Comparison of ENCODE assay signal across 8 cellular contexts in the genomic region with DNA sequence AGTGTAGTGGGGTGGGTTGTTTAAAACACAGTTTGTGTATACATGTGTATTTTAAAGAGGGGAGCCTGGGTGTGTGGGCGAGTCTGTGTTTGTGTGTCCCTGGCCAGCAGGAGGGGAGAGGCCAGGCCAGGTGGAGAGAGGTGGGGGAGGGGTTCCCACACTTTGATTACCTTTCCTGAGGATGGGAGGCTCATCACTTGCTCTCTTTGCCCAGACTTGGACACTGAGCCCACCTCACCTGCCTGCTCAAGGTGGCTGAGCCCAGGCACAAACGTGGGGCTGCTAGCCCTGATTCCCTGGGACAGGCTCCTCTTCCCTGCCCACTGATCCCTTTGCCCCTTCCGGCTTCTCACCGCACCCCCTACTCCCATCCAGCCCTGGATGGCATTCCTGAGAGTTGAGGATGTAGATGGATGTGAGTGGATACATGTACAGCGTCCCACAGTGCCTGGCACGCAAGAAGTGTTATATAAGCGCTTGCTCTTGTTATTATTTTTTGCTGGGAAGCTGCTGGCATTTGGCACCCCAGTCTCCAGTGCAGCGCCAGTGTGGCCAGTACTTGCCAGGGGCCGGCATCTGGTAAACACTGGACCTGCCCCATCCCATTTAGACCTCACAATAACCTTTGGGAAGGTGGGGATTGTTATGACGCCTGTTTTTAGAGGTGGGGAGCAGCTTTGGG. TPM values are rescaled to one million over a fixed set of nuclear protein-coding genes. Genes with fewer than 3 reads are reported as not detected.
DNase-seq lines count a peak whose midpoint lies in the region.

No MANE protein-coding gene starts in this region.

- peak overlapping the region; percentile 82; the same call in 1 of the 2 replicates for H3K9ac ChIP-seq in iPS-20b (ENCODE audit: low read depth, low read length)
- peak overlapping the region; percentile 91 to 100 for H3K9ac ChIP-seq in stomach smooth muscle (ENCODE audit: low read length in 2 of 2)

- intact Hi-C loops in activated CD4-positive, alpha-beta T cell treated with anti-CD3 and anti-CD28 coated beads, Interleukin-2, amount 10 ng/mL, durations not matched to agents 24 days and 14 days (cut with micrococcal nuclease), result loop anchor here (5.0 to 10.0 kb wide), 2 partner anchors 91 to 189 kb away; no protein-coding TSS in a partner anchor

- H3K27me3 Mint-ChIP-seq in activated CD4-positive, alpha-beta T cell treated with anti-CD3 and anti-CD28 coated beads, Interleukin-2, amount 10 ng/mL, durations not matched to agents 24 days and 14 days, result no peaks in the 10 kb centered on the region
- H3K27me3 Mint-ChIP-seq in activated naive CD8-positive, alpha-beta T cell, result no peaks in the 10 kb centered on the region

- H3K4me3 ChIP-seq in iPS-20b (ENCODE audit: low read length) (peak overlapping the region; percentile 89), stomach smooth muscle (ENCODE audit: low read length in 2 of 2) (peak overlapping the region; percentile 98)

- H3K36me3 ChIP-seq in iPS-20b (ENCODE audit: insufficient read depth, low read depth, low read length) (no peaks in the 10 kb centered on the region), stomach smooth muscle (ENCODE audit: control insufficient read depth in 2 of 2, insufficient read depth in 2 of 2, low read length in 2 of 2) (peaks cover 8 to 14% of the 10 kb centered on the region in 2 donors)

- H3K36me3 Mint-ChIP-seq in activated CD4-positive, alpha-beta T cell treated with anti-CD3 and anti-CD28 coated beads, Interleukin-2, amount 10 ng/mL, durations not matched to agents 24 days and 14 days (ENCODE audit: low read depth), result peaks cover 20% of the 10 kb centered on the region
- peaks cover 3% of the 10 kb centered on the region for H3K36me3 Mint-ChIP-seq in activated naive CD8-positive, alpha-beta T cell

- no peaks in the 10 kb centered on the region for H3K27me3 ChIP-seq in iPS-20b (ENCODE audit: insufficient read depth, low read length)
- no peaks in the 10 kb centered on the region for H3K27me3 ChIP-seq in stomach smooth muscle (ENCODE audit: control insufficient read depth in 1 of 2, insufficient read depth in 2 of 2, low read length in 2 of 2)

- no peaks in the 10 kb centered on the region for H3K9me3 Mint-ChIP-seq in activated CD4-positive, alpha-beta T cell treated with anti-CD3 and anti-CD28 coated beads, Interleukin-2, amount 10 ng/mL, durations not matched to agents 24 days and 14 days
- no peaks in the 10 kb centered on the region for H3K9me3 Mint-ChIP-seq in activated naive CD8-positive, alpha-beta T cell (ENCODE audit: low read depth)

- H3K4me1 ChIP-seq in iPS-20b (ENCODE audit: insufficient read depth, low read length), result peaks cover 6% of the 10 kb centered on the region
- peaks cover 25% of the 10 kb centered on the region for H3K4me1 ChIP-seq in stomach smooth muscle (ENCODE audit: control insufficient read depth, insufficient read depth, low read length)

- peak overlapping the region; percentile 94 for H3K4me3 Mint-ChIP-seq in activated CD4-positive, alpha-beta T cell treated with anti-CD3 and anti-CD28 coated beads, Interleukin-2, amount 10 ng/mL, durations not matched to agents 24 days and 14 days
- H3K4me3 Mint-ChIP-seq in activated naive CD8-positive, alpha-beta T cell, result peak overlapping the region; percentile 95

- H3K27ac ChIP-seq in iPS-20b (ENCODE audit: low read length), result no peak overlapping the region
- peak overlapping the region; percentile 96 for H3K27ac ChIP-seq in stomach smooth muscle (ENCODE audit: low read length)

- H3K9me3 ChIP-seq in iPS-20b (ENCODE audit: insufficient read depth, low read depth, low read length) (no peaks in the 10 kb centered on the region), stomach smooth muscle (ENCODE audit: control insufficient read depth in 2 of 2, low read length in 2 of 2) (no peaks in the 10 kb centered on the region)

- no peak for DNase-seq in activated CD4-positive, alpha-beta T cell treated with anti-CD3 and anti-CD28 coated beads, Interleukin-2, amount 10 ng/mL, durations not matched to agents 24 days and 14 days
- no peak for DNase-seq in activated CD4-positive, alpha-beta T cell treated with anti-CD3 and anti-CD28 coated beads for 4 hours
- no peak for DNase-seq in iPS-NIHi7 (ENCODE audit: extremely low spot score)
- no peak for DNase-seq in NCI-H2107 (lab: John Stamatoyannopoulos, UW)
- no peak for DNase-seq in NCI-H1105 (lab: John Stamatoyannopoulos, UW)

- H3K27ac Mint-ChIP-seq in activated CD4-positive, alpha-beta T cell treated with anti-CD3 and anti-CD28 coated beads, Interleukin-2, amount 10 ng/mL, durations not matched to agents 24 days and 14 days, result peak overlapping the region; percentile 97
- peak overlapping the region; percentile 98 for H3K27ac Mint-ChIP-seq in activated naive CD8-positive, alpha-beta T cell

- H3K4me1 Mint-ChIP-seq in activated CD4-positive, alpha-beta T cell treated with anti-CD3 and anti-CD28 coated beads, Interleukin-2, amount 10 ng/mL, durations not matched to agents 24 days and 14 days, result peaks cover 35% of the 10 kb centered on the region
- H3K4me1 Mint-ChIP-seq in activated naive CD8-positive, alpha-beta T cell (ENCODE audit: low read depth), result peaks cover 32% of the 10 kb centered on the region

RNA-seq across cellular contexts. Expression of gene CEBPB, which starts 2.7 kb away (rescaled TPM):
- total RNA-seq in activated CD4-positive, alpha-beta T cell treated with anti-CD3 and anti-CD28 coated beads, Interleukin-2, amount 10 ng/mL, durations not matched to agents 24 days and 14 days, result 45.5 and 45.9 TPM in 2 replicates

RNA-seq across cellular contexts. Expression of gene PEDS1, which starts 39.8 kb away (rescaled TPM):
- 26.3 and 30.2 TPM in 2 replicates for total RNA-seq in activated CD4-positive, alpha-beta T cell treated with anti-CD3 and anti-CD28 coated beads, Interleukin-2, amount 10 ng/mL, durations not matched to agents 24 days and 14 days
